21 cellular contexts compared by ENCODE assay signal in genomic region chr9:11874414-11874813, GRCh38.
"Had no signal": no experiment of that assay in that cellular context is flagged by ENCODE, and none has a peak within 500 bp of the region (broad histone marks: within the 10 kb centered on the region; RNA-seq: fewer than 3 reads in every experiment).

No MANE protein-coding gene starts in this region.

- H3K9ac ChIP-seq: neural progenitor cell had no signal

- H3K27ac ChIP-seq: esophagus squamous epithelium, gastroesophageal sphincter, neural progenitor cell, ovary, stomach, thoracic aorta, transverse colon had no signal

- H3K9me3 ChIP-seq: esophagus squamous epithelium, gastroesophageal sphincter, ovary, stomach, thoracic aorta had no signal

- H3K36me3 ChIP-seq: esophagus squamous epithelium, gastroesophageal sphincter, neural progenitor cell, ovary, stomach, thoracic aorta, transverse colon had no signal

- DNase-seq: dermis blood vessel endothelial cell; esophagus squamous epithelium; foreskin fibroblast; left colon; left ventricle myocardium superior; mesenchymal stem cell; midbrain; nucleus accumbens; ovary; right cardiac atrium; small intestine; stimulated activated CD4-positive, alpha-beta T cell treated with anti-CD3 and anti-CD28 coated beads, Interleukin-12 subunit alpha, Interleukin-12 subunit beta, amount 100 ng/mL, for 4 hours; stimulated activated naive CD4-positive, alpha-beta T cell; stomach; substantia nigra; transverse colon had no signal

- H3K27me3 ChIP-seq: esophagus squamous epithelium, gastroesophageal sphincter, neural progenitor cell, ovary, stomach, transverse colon had no signal

- ATAC-seq: gastroesophageal sphincter; left colon; left ventricle myocardium superior; natural killer cell treated with Interleukin-12 subunit alpha and Interleukin-12 subunit beta and Interleukin-15 and Interleukin-18, amount 100 ng/mL, for 72 hours; right cardiac atrium had no signal

- H3K4me3 ChIP-seq: esophagus squamous epithelium, gastroesophageal sphincter, lung, neural progenitor cell, ovary, stomach, thoracic aorta, transverse colon had no signal

- H3K4me1 ChIP-seq: esophagus squamous epithelium, gastroesophageal sphincter, neural progenitor cell, stomach, transverse colon had no signal
